In the genomic region with DNA sequence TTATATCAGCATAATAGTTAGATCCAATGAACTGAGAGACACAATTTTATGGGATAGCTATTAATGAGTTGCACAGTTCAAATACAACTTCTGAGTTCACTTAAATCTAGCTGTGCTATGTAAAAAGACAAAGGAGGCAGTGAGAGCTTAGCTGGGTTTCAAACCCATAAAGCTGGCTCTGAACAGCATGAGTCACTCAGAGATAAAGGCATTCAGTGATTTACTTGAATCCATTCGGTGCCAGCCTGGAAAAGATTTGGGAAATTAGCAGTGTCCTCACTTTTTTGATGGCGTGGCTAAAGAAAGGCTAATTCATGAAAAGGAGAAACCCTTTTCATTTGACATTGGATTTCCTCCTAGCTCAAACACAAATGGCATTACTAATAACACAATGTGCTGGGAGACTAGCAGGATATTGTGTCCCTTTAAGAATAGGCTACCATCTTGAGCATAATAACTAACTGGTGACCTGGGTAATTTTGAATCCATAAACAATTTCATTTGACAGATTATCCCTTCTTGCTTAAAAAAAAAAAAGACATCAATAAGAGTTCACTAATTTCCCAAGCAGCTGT, we compare ENCODE assay signal across 1 cellular context.
TF ChIP-seq lines count a peak whose summit lies in the region.

No MANE protein-coding gene starts in this region.

TF ChIP-seq in SK-N-SH, 30 proteins besides CTCF, POLR2A, EP300 and RAD21 (continued from another document):
- TF ChIP-seq ZBTB33 (IDR thresholded peaks at IDR 0.05; ENCODE audit: borderline replicate concordance, low read depth) (no peak), FOSL2 (IDR thresholded peaks at IDR 0.05; ENCODE audit: borderline replicate concordance, low read depth) (peak; percentile 49; the same call in 1 of the 2 replicates)
